Comparison of ENCODE assay signal across 23 cellular contexts in genomic region chr4:184620208-184620867, GRCh38.
"Had no signal": no experiment of that assay in that cellular context is flagged by ENCODE, and none has a peak within 500 bp of the region (broad histone marks: within the 10 kb centered on the region; RNA-seq: fewer than 3 reads in every experiment).

No MANE protein-coding gene starts in this region.

- DNase-seq: activated CD4-positive, alpha-beta T cell treated with anti-CD3 and anti-CD28 coated beads for 36 hours; activated CD4-positive, CD25-positive, alpha-beta regulatory T cell; activated effector memory CD4-positive, alpha-beta T cell treated with anti-CD3 and anti-CD28 coated beads, Interleukin-2, amount 50 U/mL, for 16 hours; activated naive CD4-positive, alpha-beta T cell treated with anti-CD3 and anti-CD28 coated beads for 36 hours; activated naive CD8-positive, alpha-beta T cell treated with anti-CD3 and anti-CD28 coated beads for 36 hours; adrenal gland; aorta; body of pancreas; dorsolateral prefrontal cortex; effector memory CD4-positive, alpha-beta T cell; glutamatergic neuron; left cardiac atrium; left ventricle myocardium superior; naive B cell; ovary; right lobe of liver; stimulated activated CD4-positive, alpha-beta T cell treated with anti-CD3 and anti-CD28 coated beads, Interleukin-2, amount 100 ng/mL, for 48 hours had no signal

- H3K36me3 ChIP-seq: adrenal gland, ovary, right lobe of liver, thoracic aorta, upper lobe of left lung had no signal

- H3K27me3 Mint-ChIP-seq: activated CD4-positive, alpha-beta T cell treated with anti-CD3 and anti-CD28 coated beads for 36 hours; activated naive CD8-positive, alpha-beta T cell treated with anti-CD3 and anti-CD28 coated beads for 36 hours; naive B cell; progenitor cell of endocrine pancreas; stimulated activated naive CD8-positive, alpha-beta T cell treated with anti-CD3 and anti-CD28 coated beads, Interleukin-15, Interleukin-2, amounts not matched to agents 100 ng/mL and 50 ng/mL, for 24 hours had no signal

- H3K9me3 Mint-ChIP-seq: activated naive CD4-positive, alpha-beta T cell treated with anti-CD3 and anti-CD28 coated beads for 36 hours had no signal

- H3K27ac Mint-ChIP-seq: activated CD4-positive, alpha-beta T cell treated with anti-CD3 and anti-CD28 coated beads for 36 hours; activated naive CD4-positive, alpha-beta T cell treated with anti-CD3 and anti-CD28 coated beads for 36 hours; activated naive CD8-positive, alpha-beta T cell treated with anti-CD3 and anti-CD28 coated beads for 36 hours; progenitor cell of endocrine pancreas; stimulated activated naive CD8-positive, alpha-beta T cell treated with anti-CD3 and anti-CD28 coated beads, Interleukin-15, Interleukin-2, amounts not matched to agents 100 ng/mL and 50 ng/mL, for 24 hours; T-helper 2 cell treated with Interferon-gamma antibody and Interleukin-4, amounts not matched to agents 5 μg/mL and 100 μg/mL, for 36 hours had no signal

- H3K4me3 Mint-ChIP-seq: activated CD4-positive, alpha-beta T cell treated with anti-CD3 and anti-CD28 coated beads for 36 hours; activated naive CD4-positive, alpha-beta T cell treated with anti-CD3 and anti-CD28 coated beads for 36 hours; activated naive CD8-positive, alpha-beta T cell treated with anti-CD3 and anti-CD28 coated beads for 36 hours; naive B cell; stimulated activated naive CD8-positive, alpha-beta T cell treated with anti-CD3 and anti-CD28 coated beads, Interleukin-15, Interleukin-2, amounts not matched to agents 100 ng/mL and 50 ng/mL, for 24 hours; T-helper 2 cell treated with Interferon-gamma antibody and Interleukin-4, amounts not matched to agents 5 μg/mL and 100 μg/mL, for 36 hours had no signal

- H3K4me3 ChIP-seq: adrenal gland, body of pancreas, dorsolateral prefrontal cortex, hepatocyte, ovary, right lobe of liver, thoracic aorta, upper lobe of left lung had no signal

- H3K4me1 ChIP-seq: adrenal gland, body of pancreas, right lobe of liver, upper lobe of left lung had no signal

- H3K9me3 ChIP-seq: adrenal gland, ovary, right lobe of liver, thoracic aorta, upper lobe of left lung had no signal

- ATAC-seq: activated CD4-positive, alpha-beta T cell treated with anti-CD3 and anti-CD28 coated beads for 36 hours; body of pancreas; left cardiac atrium; left ventricle myocardium superior had no signal

- H3K27ac ChIP-seq: adrenal gland, body of pancreas, dorsolateral prefrontal cortex, hepatocyte, ovary, right lobe of liver, thoracic aorta, upper lobe of left lung had no signal

- H3K27me3 ChIP-seq: adrenal gland, body of pancreas, dorsolateral prefrontal cortex, hepatocyte, ovary, right lobe of liver, upper lobe of left lung had no signal
